Comparison of ENCODE assay signal across 13 cellular contexts in the genomic region with DNA sequence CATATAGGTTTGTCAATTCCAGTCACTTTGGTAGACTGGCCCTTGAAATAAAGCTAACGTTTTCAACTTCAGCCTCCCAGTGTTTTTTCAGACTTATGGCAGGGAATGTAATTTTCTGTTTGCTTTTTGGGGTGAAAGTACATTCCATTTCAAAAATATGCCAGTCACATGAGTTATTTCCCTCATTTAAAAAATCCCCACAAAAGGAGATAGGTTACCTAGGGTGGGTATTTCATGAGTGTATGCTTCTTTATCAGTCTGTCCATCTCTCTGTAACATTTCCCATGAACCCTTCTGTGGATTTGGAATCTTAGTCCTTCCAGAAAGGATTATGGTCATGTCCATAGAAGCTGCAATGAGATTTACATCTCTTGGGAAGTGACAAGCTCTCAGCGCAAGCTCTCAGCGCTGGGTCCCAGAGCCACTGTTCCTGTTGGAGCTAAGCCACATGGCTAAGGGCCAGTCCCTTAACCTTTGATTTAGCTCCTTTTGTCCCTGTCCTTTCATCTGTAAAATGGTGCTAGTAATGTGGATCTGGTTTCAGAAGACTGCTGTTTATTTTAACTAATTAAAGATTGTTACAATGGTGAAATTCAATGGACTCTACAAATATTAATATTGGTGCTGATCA.
DNase-seq lines count a peak whose midpoint lies in the region; ATAC-seq and TF ChIP-seq lines count a peak whose summit lies in the region.
"Had no signal": no experiment of that assay in that cellular context is flagged by ENCODE, and none has a peak within 500 bp of the region (broad histone marks: within the 10 kb centered on the region; RNA-seq: fewer than 3 reads in every experiment).

No MANE protein-coding gene starts in this region.

- peak; percentile 48 to 55 for TF ChIP-seq RAD21 in liver (IDR thresholded peaks at IDR 0.05)

- peak overlapping the region; percentile 61 for H3K27ac ChIP-seq in VCaP
- H3K27ac ChIP-seq in liver (ENCODE audit: low read depth in 1 of 2, low read length in 2 of 2) = peak overlapping the region; percentile 33 to 66
- H3K27ac ChIP-seq in SJCRH30 = no peak overlapping the region
- H3K27ac ChIP-seq: ovary had no signal

- H3K27me3 Mint-ChIP-seq in activated CD4-positive, alpha-beta T cell treated with anti-CD3 and anti-CD28 coated beads for 36 hours = no peaks in the 10 kb centered on the region
- H3K27me3 Mint-ChIP-seq: activated CD8-positive, alpha-beta T cell treated with anti-CD3 and anti-CD28 coated beads for 36 hours; T-helper 17 cell had no signal

- no peaks in the 10 kb centered on the region for H3K9me3 ChIP-seq in liver (ENCODE audit: control insufficient read depth in 4 of 4, low read length in 3 of 4)
- H3K9me3 ChIP-seq in SJCRH30 (replicated peaks) = no peaks in the 10 kb centered on the region
- H3K9me3 ChIP-seq: ovary had no signal

- H3K27ac Mint-ChIP-seq in activated CD4-positive, alpha-beta T cell treated with anti-CD3 and anti-CD28 coated beads for 36 hours = no peak overlapping the region
- H3K27ac Mint-ChIP-seq: activated CD8-positive, alpha-beta T cell treated with anti-CD3 and anti-CD28 coated beads for 36 hours; activated naive CD4-positive, alpha-beta T cell treated with anti-CD3 and anti-CD28 coated beads, Interleukin-2, amount 50 U/mL, for 72 hours; T-helper 17 cell had no signal

- CTCF ChIA-PET in activated CD4-positive, alpha-beta T cell treated with anti-CD3 and anti-CD28 coated beads for 36 hours (lab: Charles Lee) = interaction anchor here (0.6 to 1.7 kb wide), 5 partner anchors 9 to 107 kb away, joined by 3 to 5 read pairs (median 3); no protein-coding TSS in a partner anchor

- no peak overlapping the region for H3K4me3 Mint-ChIP-seq in activated CD4-positive, alpha-beta T cell treated with anti-CD3 and anti-CD28 coated beads for 36 hours
- H3K4me3 Mint-ChIP-seq: activated CD8-positive, alpha-beta T cell treated with anti-CD3 and anti-CD28 coated beads for 36 hours; T-helper 17 cell had no signal

- no peaks in the 10 kb centered on the region for H3K36me3 Mint-ChIP-seq in activated CD4-positive, alpha-beta T cell treated with anti-CD3 and anti-CD28 coated beads for 36 hours (ENCODE audit: low read depth)
- H3K36me3 Mint-ChIP-seq: activated naive CD4-positive, alpha-beta T cell treated with anti-CD3 and anti-CD28 coated beads, Interleukin-2, amount 50 U/mL, for 72 hours had no signal

- WGBS in liver = 23% methylated on average over 3 of the region's 3 CpGs

- H3K4me3 ChIP-seq in liver (ENCODE audit: low read depth in 1 of 3, low read length in 3 of 3) (no peak overlapping the region), SJCRH30 (no peak overlapping the region)
- H3K4me3 ChIP-seq: ovary had no signal

- peak overlapping the region in 1 of 2 donors; percentile 20 for H3K9ac ChIP-seq in liver (ENCODE audit: low read depth in 1 of 2, low read length in 2 of 2)

- peaks cover 6% of the 10 kb centered on the region for H3K4me1 Mint-ChIP-seq in activated CD4-positive, alpha-beta T cell treated with anti-CD3 and anti-CD28 coated beads for 36 hours

- H3K36me3 ChIP-seq in liver (ENCODE audit: control insufficient read depth in 4 of 4, insufficient read depth in 3 of 4, low read depth in 1 of 4, low read length in 3 of 4) (no peaks in the 10 kb centered on the region), SJCRH30 (no peaks in the 10 kb centered on the region)
- H3K36me3 ChIP-seq: ovary had no signal

- ATAC-seq in HG03342 (IDR thresholded peaks at IDR 0.05; ENCODE audit: unreplicated experiment) (no peak), HG03354 (IDR thresholded peaks at IDR 0.05; ENCODE audit: poor library complexity, severe bottlenecking, unreplicated experiment) (no peak)
- ATAC-seq in activated CD4-positive, alpha-beta T cell treated with anti-CD3 and anti-CD28 coated beads for 36 hours = no peak
- ATAC-seq: activated CD8-positive, alpha-beta T cell treated with anti-CD3 and anti-CD28 coated beads for 36 hours; activated naive CD4-positive, alpha-beta T cell treated with anti-CD3 and anti-CD28 coated beads, Interleukin-2, amount 50 U/mL, for 72 hours; T-helper 17 cell had no signal

- H3K4me1 ChIP-seq in liver (ENCODE audit: control insufficient read depth in 4 of 4, insufficient read depth in 4 of 4, low read length in 3 of 4) = peaks cover 10 to 27% (median 24%) of the 10 kb centered on the region in 4 donors
- H3K4me1 ChIP-seq in SJCRH30 = peaks cover 8% of the 10 kb centered on the region

- TF ChIP-seq CTCF in VCaP (conservative IDR thresholded peaks at IDR 0.05) (no peak), liver (IDR thresholded peaks at IDR 0.05; ENCODE audit: low read depth, low read length, missing input control) (no peak)

- no peaks in the 10 kb centered on the region for H3K9me3 Mint-ChIP-seq in activated CD4-positive, alpha-beta T cell treated with anti-CD3 and anti-CD28 coated beads for 36 hours (ENCODE audit: low read depth)
- H3K9me3 Mint-ChIP-seq: activated CD8-positive, alpha-beta T cell treated with anti-CD3 and anti-CD28 coated beads for 36 hours; activated naive CD4-positive, alpha-beta T cell treated with anti-CD3 and anti-CD28 coated beads, Interleukin-2, amount 50 U/mL, for 72 hours had no signal

- POLR2A ChIA-PET in activated CD4-positive, alpha-beta T cell treated with anti-CD3 and anti-CD28 coated beads for 36 hours (lab: Charles Lee) = no interaction called here

- intact Hi-C loops in activated CD4-positive, alpha-beta T cell treated with anti-CD3 and anti-CD28 coated beads for 36 hours (cut with DNase I, micrococcal nuclease) = loop anchor here in 1 of 2 experiments (10.0 kb wide), 1 partner anchor 486 kb away; no protein-coding TSS in a partner anchor

- peak; percentile 23 for DNase-seq in COLO668 (lab: John Stamatoyannopoulos, UW; ENCODE audit: unreplicated experiment)
- DNase-seq in M059J (ENCODE audit: low read depth) = peak; percentile 75
- no peak for DNase-seq in SJCRH30
- no peak for DNase-seq in activated CD4-positive, alpha-beta T cell treated with anti-CD3 and anti-CD28 coated beads for 36 hours
- DNase-seq: activated CD8-positive, alpha-beta T cell treated with anti-CD3 and anti-CD28 coated beads for 36 hours; ovary; stimulated activated CD4-positive, alpha-beta T cell treated with anti-CD3 and anti-CD28 coated beads, Interleukin-4, amount 100 ng/mL, for 24 hours; T-helper 17 cell had no signal

- H3K27me3 ChIP-seq in liver (ENCODE audit: control insufficient read depth in 4 of 4, insufficient read depth in 4 of 4, low read length in 3 of 4) (no peaks in the 10 kb centered on the region), SJCRH30 (no peaks in the 10 kb centered on the region)
- H3K27me3 ChIP-seq: ovary had no signal

TF ChIP-seq in liver, 16 proteins besides CTCF, POLR2A, EP300 and RAD21 (continues in another document):
- no peak for TF ChIP-seq HNF4G (IDR thresholded peaks at IDR 0.05)
- TF ChIP-seq, protein P1, sequence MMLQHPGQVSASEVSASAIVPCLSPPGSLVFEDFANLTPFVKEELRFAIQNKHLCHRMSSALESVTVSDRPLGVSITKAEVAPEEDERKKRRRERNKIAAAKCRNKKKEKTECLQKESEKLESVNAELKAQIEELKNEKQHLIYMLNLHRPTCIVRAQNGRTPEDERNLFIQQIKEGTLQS (IDR thresholded peaks at IDR 0.05) = no peak
- peak; percentile 6 for TF ChIP-seq FOXA2 (IDR thresholded peaks at IDR 0.05)
- TF ChIP-seq JUND (IDR thresholded peaks at IDR 0.05) = no peak
- peak; percentile 38 for TF ChIP-seq NR2F2 (IDR thresholded peaks at IDR 0.05)
- no peak for TF ChIP-seq TAF1 (conservative IDR thresholded peaks at IDR 0.05)
- TF ChIP-seq, protein P2, sequence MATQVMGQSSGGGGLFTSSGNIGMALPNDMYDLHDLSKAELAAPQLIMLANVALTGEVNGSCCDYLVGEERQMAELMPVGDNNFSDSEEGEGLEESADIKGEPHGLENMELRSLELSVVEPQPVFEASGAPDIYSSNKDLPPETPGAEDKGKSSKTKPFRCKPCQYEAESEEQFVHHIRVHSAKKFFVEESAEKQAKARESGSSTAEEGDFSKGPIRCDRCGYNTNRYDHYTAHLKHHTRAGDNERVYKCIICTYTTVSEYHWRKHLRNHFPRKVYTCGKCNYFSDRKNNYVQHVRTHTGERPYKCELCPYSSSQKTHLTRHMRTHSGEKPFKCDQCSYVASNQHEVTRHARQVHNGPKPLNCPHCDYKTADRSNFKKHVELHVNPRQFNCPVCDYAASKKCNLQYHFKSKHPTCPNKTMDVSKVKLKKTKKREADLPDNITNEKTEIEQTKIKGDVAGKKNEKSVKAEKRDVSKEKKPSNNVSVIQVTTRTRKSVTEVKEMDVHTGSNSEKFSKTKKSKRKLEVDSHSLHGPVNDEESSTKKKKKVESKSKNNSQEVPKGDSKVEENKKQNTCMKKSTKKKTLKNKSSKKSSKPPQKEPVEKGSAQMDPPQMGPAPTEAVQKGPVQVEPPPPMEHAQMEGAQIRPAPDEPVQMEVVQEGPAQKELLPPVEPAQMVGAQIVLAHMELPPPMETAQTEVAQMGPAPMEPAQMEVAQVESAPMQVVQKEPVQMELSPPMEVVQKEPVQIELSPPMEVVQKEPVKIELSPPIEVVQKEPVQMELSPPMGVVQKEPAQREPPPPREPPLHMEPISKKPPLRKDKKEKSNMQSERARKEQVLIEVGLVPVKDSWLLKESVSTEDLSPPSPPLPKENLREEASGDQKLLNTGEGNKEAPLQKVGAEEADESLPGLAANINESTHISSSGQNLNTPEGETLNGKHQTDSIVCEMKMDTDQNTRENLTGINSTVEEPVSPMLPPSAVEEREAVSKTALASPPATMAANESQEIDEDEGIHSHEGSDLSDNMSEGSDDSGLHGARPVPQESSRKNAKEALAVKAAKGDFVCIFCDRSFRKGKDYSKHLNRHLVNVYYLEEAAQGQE (IDR thresholded peaks at IDR 0.05) = no peak
- peak; percentile 12 to 38 for TF ChIP-seq RXRA (IDR thresholded peaks at IDR 0.05)
- TF ChIP-seq SP1 (IDR thresholded peaks at IDR 0.05) = peak; percentile 51
- no peak for TF ChIP-seq FOXA1 (IDR thresholded peaks at IDR 0.05)
- TF ChIP-seq EGR1 (IDR thresholded peaks at IDR 0.05; ENCODE audit: low read depth in 2 of 2) = peak in 1 of 2 donors; percentile 11
- peak in 1 of 2 donors; percentile 65 for TF ChIP-seq HNF4A (conservative IDR thresholded peaks at IDR 0.05)

Comparison
In these comparisons a context has a peak if more than half of its experiments do, and no peak if none do; other contexts are left out.
1. DNase-seq: peak in COLO668 (single experiment) and M059J (single experiment); none in SJCRH30 (0 of 2) and activated CD4-positive, alpha-beta T cell treated with anti-CD3 and anti-CD28 coated beads for 36 hours (single experiment).